28 cellular contexts compared by ENCODE assay signal in the genomic region with DNA sequence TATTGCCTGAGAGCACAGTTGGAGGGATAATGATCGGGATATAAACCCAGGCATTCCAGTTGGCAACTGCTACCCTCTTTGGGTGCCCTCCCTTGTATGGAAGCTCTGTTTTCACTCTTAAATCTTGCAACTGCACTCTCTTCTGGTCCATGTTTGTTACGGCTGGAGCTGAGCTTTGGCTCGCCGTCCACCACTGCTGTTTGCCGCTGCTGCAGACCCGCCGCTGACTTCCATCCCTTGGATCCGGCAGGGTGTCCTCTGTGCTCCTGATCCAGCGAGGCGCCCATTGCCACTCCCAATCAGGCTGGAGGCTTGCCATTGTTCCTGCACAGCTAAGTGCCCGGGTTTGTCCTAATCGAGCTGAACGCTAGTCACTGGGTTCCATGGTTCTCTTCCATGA.
"Had no signal": no experiment of that assay in that cellular context is flagged by ENCODE, and none has a peak within 500 bp of the region (broad histone marks: within the 10 kb centered on the region; RNA-seq: fewer than 3 reads in every experiment).

No MANE protein-coding gene starts in this region.

- H3K27me3 ChIP-seq: ovary, right atrium auricular region, right lobe of liver, tibial nerve, vagina had no signal

- H3K4me3 ChIP-seq: lower lobe of right lung, ovary, right atrium auricular region, right lobe of liver, smooth muscle cell, tibial nerve, vagina had no signal

- H3K27ac Mint-ChIP-seq: mesothelial cell of epicardium; natural killer cell; progenitor cell of endocrine pancreas; stimulated activated memory B cell treated with anti-CD40 and anti-IgM and Interleukin-4, amounts not matched to agents 10 μg/mL and 1 μg/mL and 100 μg/mL, for 72 hours; stimulated activated naive CD8-positive, alpha-beta T cell treated with anti-CD3 and anti-CD28 coated beads, Interleukin-15, amount 100 ng/mL, for 72 hours; type B pancreatic cell had no signal

- H3K27me3 Mint-ChIP-seq: naive B cell; progenitor cell of endocrine pancreas; stimulated activated memory B cell treated with anti-CD40 and anti-IgM and Interleukin-4, amounts not matched to agents 10 μg/mL and 1 μg/mL and 100 μg/mL, for 72 hours; stimulated activated naive CD8-positive, alpha-beta T cell treated with anti-CD3 and anti-CD28 coated beads, Interleukin-15, amount 100 ng/mL, for 72 hours; type B pancreatic cell had no signal

- DNase-seq: hippocampal formation; kidney glomerular epithelial cell; left cardiac atrium; left ventricle myocardium superior; lower lobe of right lung; mammary epithelial cell; mesenchymal stem cell; naive B cell; natural killer cell; ovary; right lobe of liver; stimulated activated CD4-positive, alpha-beta T cell treated with anti-CD3 and anti-CD28 coated beads, Interleukin-1b, Interleukin-23, amount 100 ng/mL, for 48 hours; stimulated activated CD4-positive, alpha-beta T cell treated with anti-CD3 and anti-CD28 coated beads, Interleukin-2, amount 100 ng/mL, for 48 hours; stimulated activated CD4-positive, alpha-beta T cell treated with anti-CD3 and anti-CD28 coated beads, Interleukin-4, amount 100 ng/mL, for 4 hours; stimulated activated CD8-positive, alpha-beta memory T cell treated with anti-CD3 and anti-CD28 coated beads, Interleukin-4, amount 100 ng/mL, for 48 hours; stimulated activated naive CD4-positive, alpha-beta T cell treated with Interleukin-2 at 50 U/mL for 16 hours; stimulated activated naive CD8-positive, alpha-beta T cell treated with anti-CD3 and anti-CD28 coated beads, Interleukin-15, amount 100 ng/mL, for 72 hours; substantia nigra had no signal

- H3K4me1 ChIP-seq: lower lobe of right lung, right atrium auricular region, right lobe of liver, tibial nerve, vagina had no signal

- H3K9me3 Mint-ChIP-seq: mesothelial cell of epicardium; naive B cell; natural killer cell; stimulated activated memory B cell treated with anti-CD40 and anti-IgM and Interleukin-4, amounts not matched to agents 10 μg/mL and 1 μg/mL and 100 μg/mL, for 72 hours; stimulated activated naive CD8-positive, alpha-beta T cell treated with anti-CD3 and anti-CD28 coated beads, Interleukin-15, amount 100 ng/mL, for 72 hours had no signal

- ATAC-seq: left cardiac atrium; left lobe of liver; left ventricle myocardium superior; lower lobe of right lung; natural killer cell; right lobe of liver; stimulated activated memory B cell treated with anti-CD40 and anti-IgM and Interleukin-4, amounts not matched to agents 10 μg/mL and 1 μg/mL and 100 μg/mL, for 72 hours; stimulated activated naive CD8-positive, alpha-beta T cell treated with anti-CD3 and anti-CD28 coated beads, Interleukin-15, amount 100 ng/mL, for 72 hours had no signal

- H3K36me3 ChIP-seq: lower lobe of right lung, ovary, right atrium auricular region, right lobe of liver, vagina had no signal

- H3K9me3 ChIP-seq: lower lobe of right lung, ovary, right atrium auricular region, right lobe of liver, tibial nerve, vagina had no signal

- H3K4me2 ChIP-seq: smooth muscle cell had no signal

- H3K4me1 Mint-ChIP-seq: mesothelial cell of epicardium had no signal

- H3K36me3 Mint-ChIP-seq: naive B cell; natural killer cell; stimulated activated memory B cell treated with anti-CD40 and anti-IgM and Interleukin-4, amounts not matched to agents 10 μg/mL and 1 μg/mL and 100 μg/mL, for 72 hours had no signal

- H3K4me3 Mint-ChIP-seq: mesothelial cell of epicardium; natural killer cell; stimulated activated memory B cell treated with anti-CD40 and anti-IgM and Interleukin-4, amounts not matched to agents 10 μg/mL and 1 μg/mL and 100 μg/mL, for 72 hours; stimulated activated naive CD8-positive, alpha-beta T cell treated with anti-CD3 and anti-CD28 coated beads, Interleukin-15, amount 100 ng/mL, for 72 hours; type B pancreatic cell had no signal

- FAIRE-seq: keratinocyte had no signal

- H3K27ac ChIP-seq: lower lobe of right lung, ovary, right atrium auricular region, right lobe of liver, tibial nerve, vagina had no signal
